8 cellular contexts compared by ENCODE assay signal in genomic region chr9:131046581-131047202, GRCh38. TPM values are rescaled to one million over a fixed set of nuclear protein-coding genes. Genes with fewer than 3 reads are reported as not detected.
DNase-seq lines count a peak whose midpoint lies in the region; ATAC-seq and TF ChIP-seq lines count a peak whose summit lies in the region.

No MANE protein-coding gene starts in this region.

- no peak overlapping the region for H3K27ac Mint-ChIP-seq in central memory CD8-positive, alpha-beta T cell (ENCODE audit: low read depth)

- no peaks in the 10 kb centered on the region for H3K36me3 Mint-ChIP-seq in central memory CD8-positive, alpha-beta T cell (ENCODE audit: insufficient read depth)

- no peak overlapping the region for H3K4me3 ChIP-seq in AG09309 (ENCODE audit: control insufficient read depth, low read depth, low read length)

- DNase-seq in AG09309 (ENCODE audit: low read depth) = no peak
- DNase-seq in NCI-H2196 (lab: John Stamatoyannopoulos, UW; ENCODE audit: unreplicated experiment) = peak; percentile 78
- peak; percentile 56 for DNase-seq in activated CD4-positive, alpha-beta T cell treated with anti-CD3 and anti-CD28 coated beads for 1 hour
- peak; percentile 44 to 58 for DNase-seq in central memory CD8-positive, alpha-beta T cell (ENCODE audit: low spot score in 2 of 2)
- DNase-seq in left lobe of liver (ENCODE audit: low spot score) = peak; percentile 63
- DNase-seq in stimulated activated CD4-positive, alpha-beta T cell treated with anti-CD3 and anti-CD28 coated beads, Interleukin-4, amount 100 ng/mL, for 4 hours = peak; percentile 60 to 74

- H3K27me3 Mint-ChIP-seq in central memory CD8-positive, alpha-beta T cell = peaks cover 26% of the 10 kb centered on the region

- no peak overlapping the region for H3K4me3 Mint-ChIP-seq in central memory CD8-positive, alpha-beta T cell

- no peaks in the 10 kb centered on the region for H3K4me1 Mint-ChIP-seq in central memory CD8-positive, alpha-beta T cell

- no peaks in the 10 kb centered on the region for H3K9me3 Mint-ChIP-seq in central memory CD8-positive, alpha-beta T cell

- peak; percentile 97 for TF ChIP-seq CTCF in AG09309 (IDR thresholded peaks at IDR 0.05; ENCODE audit: control insufficient read depth, insufficient read depth, low read depth, low read length, missing control alignments)

- ATAC-seq in GM19351 (IDR thresholded peaks at IDR 0.05; ENCODE audit: unreplicated experiment) (peak; percentile 61), left lobe of liver (peak; percentile 96), GM19463 (IDR thresholded peaks at IDR 0.05; ENCODE audit: unreplicated experiment) (no peak)
- peak; percentile 82 for ATAC-seq in central memory CD8-positive, alpha-beta T cell (replicated peaks; ENCODE audit: extremely low read depth, poor library complexity, severe bottlenecking)

RNA-seq across cellular contexts. Expression of gene LAMC3, which starts 37.7 kb away (rescaled TPM):
- 7.1 TPM for total RNA-seq in left lobe of liver

RNA-seq across cellular contexts. Expression of gene AIF1L, which starts 49.6 kb away (rescaled TPM):
- total RNA-seq in left lobe of liver = 0.83 TPM
